19 cellular contexts compared by ENCODE assay signal in genomic region chr14:103065861-103066260, GRCh38. TPM values are rescaled to one million over a fixed set of nuclear protein-coding genes. Genes with fewer than 3 reads are reported as not detected.
"Had no signal": no experiment of that assay in that cellular context is flagged by ENCODE, and none has a peak within 500 bp of the region (broad histone marks: within the 10 kb centered on the region; RNA-seq: fewer than 3 reads in every experiment).

No MANE protein-coding gene starts in this region.

- H3K9me3 ChIP-seq: adrenal gland, neutrophil, testis had no signal

- DNase-seq: activated B cell treated with CpG ODN at 0.5 μM for 24 hours; activated CD4-positive, alpha-beta T cell treated with anti-CD3 and anti-CD28 coated beads, Interleukin-2, amount 10 ng/mL, durations not matched to agents 24 days and 14 days; activated CD8-positive, alpha-beta memory T cell treated with anti-CD3 and anti-CD28 coated beads, Interleukin-2, amount 50 U/mL, for 4 hours; activated CD8-positive, alpha-beta T cell treated with anti-CD3 and anti-CD28 coated beads, Interleukin-2, amount 10 ng/mL, durations not matched to agents 7 days and 5 days; activated effector memory CD4-positive, alpha-beta T cell treated with anti-CD3 and anti-CD28 coated beads, Interleukin-2, amount 50 U/mL, for 16 hours; activated T-cell treated with anti-CD3 and anti-CD28 coated beads, Interleukin-2, amount 50 U/mL, for 48 hours; foreskin keratinocyte; immature natural killer cell; mammary epithelial cell; naive thymus-derived CD8-positive, alpha-beta T cell; T-helper 2 cell; testis had no signal

- H3K27ac ChIP-seq: cardiac muscle cell, foreskin keratinocyte, neutrophil, testis had no signal

- H3K36me3 Mint-ChIP-seq: activated naive CD4-positive, alpha-beta T cell treated with anti-CD3 and anti-CD28 coated beads, Interleukin-2, amount 50 U/mL, for 24 hours; immature natural killer cell; naive thymus-derived CD8-positive, alpha-beta T cell had no signal

- H3K4me1 Mint-ChIP-seq: activated B cell treated with CpG ODN at 0.5 μM for 24 hours; activated CD4-positive, alpha-beta T cell treated with anti-CD3 and anti-CD28 coated beads, Interleukin-2, amount 10 ng/mL, durations not matched to agents 24 days and 14 days; activated naive CD4-positive, alpha-beta T cell treated with anti-CD3 and anti-CD28 coated beads, Interleukin-2, amount 50 U/mL, for 24 hours; immature natural killer cell; naive thymus-derived CD8-positive, alpha-beta T cell had no signal

- H3K4me3 ChIP-seq: adrenal gland, cardiac muscle cell, smooth muscle cell, testis had no signal

- H3K27ac Mint-ChIP-seq: activated B cell treated with CpG ODN at 0.5 μM for 24 hours; activated CD4-positive, alpha-beta T cell treated with anti-CD3 and anti-CD28 coated beads, Interleukin-2, amount 10 ng/mL, durations not matched to agents 24 days and 14 days; activated CD8-positive, alpha-beta T cell treated with anti-CD3 and anti-CD28 coated beads, Interleukin-2, amount 10 ng/mL, durations not matched to agents 7 days and 5 days; activated naive CD4-positive, alpha-beta T cell treated with anti-CD3 and anti-CD28 coated beads, Interleukin-2, amount 50 U/mL, for 24 hours; immature natural killer cell; naive thymus-derived CD8-positive, alpha-beta T cell; stimulated activated naive CD8-positive, alpha-beta T cell treated with anti-CD3 and anti-CD28 coated beads, Interleukin-15, Interleukin-2, amounts not matched to agents 100 ng/mL and 50 ng/mL, for 24 hours had no signal

- H3K36me3 ChIP-seq: adrenal gland, cardiac muscle cell, neutrophil had no signal

- ATAC-seq: activated CD8-positive, alpha-beta T cell treated with anti-CD3 and anti-CD28 coated beads, Interleukin-2, amount 10 ng/mL, durations not matched to agents 7 days and 5 days; foreskin keratinocyte; naive thymus-derived CD8-positive, alpha-beta T cell had no signal

- H3K9me3 Mint-ChIP-seq: activated B cell treated with CpG ODN at 0.5 μM for 24 hours; activated CD4-positive, alpha-beta T cell treated with anti-CD3 and anti-CD28 coated beads, Interleukin-2, amount 10 ng/mL, durations not matched to agents 24 days and 14 days; activated naive CD4-positive, alpha-beta T cell treated with anti-CD3 and anti-CD28 coated beads, Interleukin-2, amount 50 U/mL, for 24 hours; immature natural killer cell; naive thymus-derived CD8-positive, alpha-beta T cell; stimulated activated naive CD8-positive, alpha-beta T cell treated with anti-CD3 and anti-CD28 coated beads, Interleukin-15, Interleukin-2, amounts not matched to agents 100 ng/mL and 50 ng/mL, for 24 hours had no signal

- H3K27me3 ChIP-seq: adrenal gland, cardiac muscle cell, foreskin keratinocyte, testis had no signal

- H3K4me3 Mint-ChIP-seq: activated B cell treated with CpG ODN at 0.5 μM for 24 hours; activated CD4-positive, alpha-beta T cell treated with anti-CD3 and anti-CD28 coated beads, Interleukin-2, amount 10 ng/mL, durations not matched to agents 24 days and 14 days; activated CD8-positive, alpha-beta T cell treated with anti-CD3 and anti-CD28 coated beads, Interleukin-2, amount 10 ng/mL, durations not matched to agents 7 days and 5 days; activated naive CD4-positive, alpha-beta T cell treated with anti-CD3 and anti-CD28 coated beads, Interleukin-2, amount 50 U/mL, for 24 hours; immature natural killer cell; naive thymus-derived CD8-positive, alpha-beta T cell; stimulated activated naive CD8-positive, alpha-beta T cell treated with anti-CD3 and anti-CD28 coated beads, Interleukin-15, Interleukin-2, amounts not matched to agents 100 ng/mL and 50 ng/mL, for 24 hours had no signal

RNA-seq across cellular contexts. Expression of gene CDC42BPB, which starts 8.5 kb away (rescaled TPM):
- polyA plus RNA-seq: immature natural killer cell had no signal

RNA-seq across cellular contexts. Expression of gene LBHD2, which starts 18.1 kb away (rescaled TPM):
- total RNA-seq: activated B cell treated with CpG ODN at 0.5 μM for 24 hours; activated CD4-positive, alpha-beta T cell treated with anti-CD3 and anti-CD28 coated beads, Interleukin-2, amount 10 ng/mL, durations not matched to agents 24 days and 14 days; activated CD8-positive, alpha-beta T cell treated with anti-CD3 and anti-CD28 coated beads, Interleukin-2, amount 10 ng/mL, durations not matched to agents 7 days and 5 days; adrenal gland; cardiac muscle cell; foreskin keratinocyte; mammary epithelial cell; naive thymus-derived CD8-positive, alpha-beta T cell; smooth muscle cell; ureter had no signal
- polyA plus RNA-seq: adrenal gland; cardiac muscle cell; foreskin keratinocyte; immature natural killer cell; mammary epithelial cell; naive thymus-derived CD8-positive, alpha-beta T cell; smooth muscle cell had no signal

RNA-seq across cellular contexts. Expression of gene EXOC3L4, which starts 28.7 kb away (rescaled TPM):
- total RNA-seq: activated B cell treated with CpG ODN at 0.5 μM for 24 hours; activated CD4-positive, alpha-beta T cell treated with anti-CD3 and anti-CD28 coated beads, Interleukin-2, amount 10 ng/mL, durations not matched to agents 24 days and 14 days; activated CD8-positive, alpha-beta T cell treated with anti-CD3 and anti-CD28 coated beads, Interleukin-2, amount 10 ng/mL, durations not matched to agents 7 days and 5 days; foreskin keratinocyte; mammary epithelial cell; naive thymus-derived CD8-positive, alpha-beta T cell; smooth muscle cell had no signal
- polyA plus RNA-seq: foreskin keratinocyte; immature natural killer cell; mammary epithelial cell; naive thymus-derived CD8-positive, alpha-beta T cell; smooth muscle cell had no signal

RNA-seq across cellular contexts. Expression of gene TNFAIP2, which starts 57.4 kb away (rescaled TPM):
- polyA plus RNA-seq: naive thymus-derived CD8-positive, alpha-beta T cell had no signal
